ENCODE assay signal across 9 cellular contexts in the genomic region with DNA sequence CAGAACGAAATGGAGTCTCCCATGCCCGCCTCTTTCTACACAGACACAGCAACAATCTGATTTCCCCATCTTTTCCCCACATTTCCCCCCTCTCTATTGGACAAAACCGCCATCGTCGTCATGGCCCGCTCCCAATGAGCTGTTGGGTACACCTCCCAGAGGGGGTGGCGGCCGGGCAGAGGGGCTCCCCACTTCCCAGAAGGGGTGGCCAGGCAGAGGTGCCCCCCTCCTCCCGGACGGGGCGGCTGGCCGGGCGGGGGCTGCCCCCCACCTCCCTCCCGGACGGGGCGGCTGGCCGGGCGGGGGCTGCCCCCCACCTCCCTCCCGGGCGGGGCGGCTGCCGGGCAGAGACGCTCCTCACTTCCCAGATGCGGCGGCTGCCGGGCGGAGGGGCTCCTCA. TPM values are rescaled to one million over a fixed set of nuclear protein-coding genes. Genes with fewer than 3 reads are reported as not detected.
"Had no signal": no experiment of that assay in that cellular context is flagged by ENCODE, and none has a peak within 500 bp of the region (broad histone marks: within the 10 kb centered on the region; RNA-seq: fewer than 3 reads in every experiment).

No MANE protein-coding gene starts in this region.

RNA-seq across cellular contexts. Expression of gene SMKR1, which starts 26.4 kb away (rescaled TPM):
- total RNA-seq: osteocyte, posterior vena cava, right atrium auricular region, right cardiac atrium, right lobe of liver, sigmoid colon, skeletal muscle tissue, smooth muscle cell had no signal
- polyA plus RNA-seq: smooth muscle cell had no signal

RNA-seq across cellular contexts. Expression of gene STRIP2, which starts 41.7 kb away (rescaled TPM):
- polyA plus RNA-seq: naive thymus-derived CD8-positive, alpha-beta T cell had no signal
